In genomic region chr5:179734536-179735164, GRCh38 we compare ENCODE assay signal across 9 cellular contexts. TPM values are rescaled to one million over a fixed set of nuclear protein-coding genes. Genes with fewer than 3 reads are reported as not detected.
A peak's percentile ranks its signal among the peaks of the same experiment; 100 is the strongest.
DNase-seq lines count a peak whose midpoint lies in the region; ATAC-seq, FAIRE-seq and TF ChIP-seq lines count a peak whose summit lies in the region.
"Had no signal": no experiment of that assay in that cellular context is flagged by ENCODE, and none has a peak within 500 bp of the region (broad histone marks: within the 10 kb centered on the region; RNA-seq: fewer than 3 reads in every experiment).

No MANE protein-coding gene starts in this region.

- H3K9me3 ChIP-seq in kidney (ENCODE audit: control insufficient read depth in 1 of 2, low read length in 2 of 2), result no peaks in the 10 kb centered on the region
- H3K9me3 ChIP-seq in testis, result no peaks in the 10 kb centered on the region

- no peak for ATAC-seq in HG03175 (IDR thresholded peaks at IDR 0.05; ENCODE audit: unreplicated experiment)

- H3K4me1 ChIP-seq in kidney (ENCODE audit: control insufficient read depth in 1 of 2, insufficient read depth in 1 of 2, low read depth in 1 of 2, low read length in 2 of 2) (peaks cover 5 to 7% of the 10 kb centered on the region in 2 donors), testis (peaks cover 35% of the 10 kb centered on the region)

- H3K36me3 ChIP-seq in kidney (ENCODE audit: control insufficient read depth in 1 of 2, insufficient read depth in 2 of 2, low read length in 2 of 2) (peaks cover 7 to 10% of the 10 kb centered on the region in 2 donors), testis (ENCODE audit: low read depth, missing control alignments) (no peaks in the 10 kb centered on the region)

- no peak overlapping the region for H3K27ac ChIP-seq in kidney (ENCODE audit: low read depth in 2 of 2, low read length in 2 of 2)
- H3K27ac ChIP-seq in testis, result peak overlapping the region; percentile 23 to 99

- TF ChIP-seq POLR2A in testis (IDR thresholded peaks at IDR 0.05), result no peak

- no peaks in the 10 kb centered on the region for H3K9me3 Mint-ChIP-seq in activated T-cell treated with anti-CD3 and anti-CD28 coated beads, Interleukin-2, amount 50 U/mL, for 24 hours
- H3K9me3 Mint-ChIP-seq in activated naive CD8-positive, alpha-beta T cell treated with anti-CD3 and anti-CD28 coated beads for 36 hours, result no peaks in the 10 kb centered on the region

- no peak for TF ChIP-seq CTCF in kidney (IDR thresholded peaks at IDR 0.05; ENCODE audit: borderline replicate concordance, extremely low read depth, insufficient read depth)
- no peak for TF ChIP-seq CTCF in testis (IDR thresholded peaks at IDR 0.05)

- H3K4me3 Mint-ChIP-seq in activated T-cell treated with anti-CD3 and anti-CD28 coated beads, Interleukin-2, amount 50 U/mL, for 24 hours, result peak overlapping the region; percentile 92
- peak overlapping the region; percentile 95 for H3K4me3 Mint-ChIP-seq in activated naive CD8-positive, alpha-beta T cell treated with anti-CD3 and anti-CD28 coated beads for 36 hours

- H3K27me3 ChIP-seq in testis, result no peaks in the 10 kb centered on the region

- H3K4me3 ChIP-seq in kidney (ENCODE audit: low read length in 2 of 2), result peak overlapping the region; percentile 70 to 94
- H3K4me3 ChIP-seq in testis, result no peak overlapping the region
- H3K4me3 ChIP-seq: lung had no signal

- no peak for FAIRE-seq in kidney (lab: Jason Lieb, UNC)

- intact Hi-C loops in kidney (cut with DNase I) (no loop called here), testis (cut with DNase I; ENCODE audit: low total_unique reads) (no loop called here)

- peaks cover 68% of the 10 kb centered on the region for H3K4me1 Mint-ChIP-seq in activated T-cell treated with anti-CD3 and anti-CD28 coated beads, Interleukin-2, amount 50 U/mL, for 24 hours (ENCODE audit: low read depth)
- H3K4me1 Mint-ChIP-seq in activated naive CD8-positive, alpha-beta T cell treated with anti-CD3 and anti-CD28 coated beads for 36 hours, result peaks cover 50% of the 10 kb centered on the region

- DNase-seq in activated T-cell treated with anti-CD3 and anti-CD28 coated beads, Interleukin-2, amount 50 U/mL, for 24 hours, result no peak
- DNase-seq in activated T-cell treated with anti-CD3 and anti-CD28 coated beads for 4 hours (no peak), kidney (no peak), testis (no peak), superior temporal gyrus (ENCODE audit: extremely low spot score) (no peak)
- no peak for DNase-seq in activated naive CD8-positive, alpha-beta T cell treated with anti-CD3 and anti-CD28 coated beads for 36 hours
- no peak for DNase-seq in stimulated activated CD4-positive, alpha-beta T cell treated with anti-CD3 and anti-CD28 coated beads, Interleukin-15, amount 100 ng/mL, for 24 hours

- WGBS in testis, 2 donors, result 60 to 66% methylated on average over 12 of the region's 12 CpGs

- H3K27ac Mint-ChIP-seq in activated T-cell treated with anti-CD3 and anti-CD28 coated beads, Interleukin-2, amount 50 U/mL, for 24 hours, result peak overlapping the region; percentile 94
- H3K27ac Mint-ChIP-seq in activated naive CD8-positive, alpha-beta T cell treated with anti-CD3 and anti-CD28 coated beads for 36 hours, result peak overlapping the region; percentile 34

- peak overlapping the region in 1 of 2 donors; percentile 85 for H3K9ac ChIP-seq in kidney (ENCODE audit: low read length in 2 of 2)

- no peaks in the 10 kb centered on the region for H3K27me3 Mint-ChIP-seq in activated T-cell treated with anti-CD3 and anti-CD28 coated beads, Interleukin-2, amount 50 U/mL, for 24 hours
- H3K27me3 Mint-ChIP-seq in activated naive CD8-positive, alpha-beta T cell treated with anti-CD3 and anti-CD28 coated beads for 36 hours, result no peaks in the 10 kb centered on the region

- H3K36me3 Mint-ChIP-seq in activated T-cell treated with anti-CD3 and anti-CD28 coated beads, Interleukin-2, amount 50 U/mL, for 24 hours (ENCODE audit: low read depth), result peaks cover 72% of the 10 kb centered on the region
- peaks cover 40% of the 10 kb centered on the region for H3K36me3 Mint-ChIP-seq in activated naive CD8-positive, alpha-beta T cell treated with anti-CD3 and anti-CD28 coated beads for 36 hours

RNA-seq across cellular contexts. Expression of gene MAML1, which starts 2.0 kb away (rescaled TPM):
- total RNA-seq in activated naive CD8-positive, alpha-beta T cell treated with anti-CD3 and anti-CD28 coated beads for 36 hours, result 10 to 100 TPM; 24.1 to 24.2 TPM
- 26.8 TPM for total RNA-seq in kidney
- 5.3 TPM for polyA plus RNA-seq in kidney (ENCODE audit: insufficient read depth, low read depth, low replicate concordance)
- total RNA-seq in testis, result 10 to 100 TPM; 52.5 to 60.7 TPM
- polyA plus RNA-seq in testis (ENCODE audit: insufficient read depth, low read depth, low replicate concordance), result 23.5 TPM

RNA-seq across cellular contexts. Expression of gene CANX, which starts 35.9 kb away (rescaled TPM):
- total RNA-seq in activated naive CD8-positive, alpha-beta T cell treated with anti-CD3 and anti-CD28 coated beads for 36 hours, result 100 to 1,000 TPM; 535 to 571 TPM
- 824 TPM for total RNA-seq in kidney
- polyA plus RNA-seq in kidney (ENCODE audit: insufficient read depth, low read depth, low replicate concordance), result 208 TPM
- 100 to 1,000 TPM; 296 to 351 TPM for total RNA-seq in testis
- 462 TPM for polyA plus RNA-seq in testis (ENCODE audit: insufficient read depth, low read depth, low replicate concordance)

RNA-seq across cellular contexts. Expression of gene CBY3, which starts 53.8 kb away (rescaled TPM):
- total RNA-seq in activated naive CD8-positive, alpha-beta T cell treated with anti-CD3 and anti-CD28 coated beads for 36 hours, result 1 to 10 TPM in 1 of 2 experiments, under 1 TPM in 1; 0.68 to 1.1 TPM
- total RNA-seq in kidney (not detected), testis (10 to 100 TPM in 1 of 2 donors, 1 to 10 TPM in 1; 6.4 to 12.8 TPM)
- polyA plus RNA-seq in kidney (ENCODE audit: insufficient read depth, low read depth, low replicate concordance) (not detected), testis (ENCODE audit: insufficient read depth, low read depth, low replicate concordance) (7.8 TPM)
- total RNA-seq: lung had no signal

RNA-seq across cellular contexts. Expression of gene LTC4S, which starts 59.1 kb away (rescaled TPM):
- under 1 TPM in 1 of 2 experiments, not detected in 1; 0.29 TPM for total RNA-seq in activated naive CD8-positive, alpha-beta T cell treated with anti-CD3 and anti-CD28 coated beads for 36 hours
- total RNA-seq in kidney (30.6 TPM), testis (10 to 100 TPM in 1 of 2 donors, 1 to 10 TPM in 1; 3.7 to 10.3 TPM)
- polyA plus RNA-seq in kidney (ENCODE audit: insufficient read depth, low read depth, low replicate concordance) (20.1 TPM), testis (ENCODE audit: insufficient read depth, low read depth, low replicate concordance) (4.8 TPM)

Comparison
In these comparisons a context has a peak if more than half of its experiments do, and no peak if none do; other contexts are left out.
1. H3K27ac ChIP-seq: peak in testis (2 of 2); none in kidney (0 of 2).
2. H3K4me3 ChIP-seq: peak in kidney (2 of 2); none in testis (0 of 2).